In the genomic region with DNA sequence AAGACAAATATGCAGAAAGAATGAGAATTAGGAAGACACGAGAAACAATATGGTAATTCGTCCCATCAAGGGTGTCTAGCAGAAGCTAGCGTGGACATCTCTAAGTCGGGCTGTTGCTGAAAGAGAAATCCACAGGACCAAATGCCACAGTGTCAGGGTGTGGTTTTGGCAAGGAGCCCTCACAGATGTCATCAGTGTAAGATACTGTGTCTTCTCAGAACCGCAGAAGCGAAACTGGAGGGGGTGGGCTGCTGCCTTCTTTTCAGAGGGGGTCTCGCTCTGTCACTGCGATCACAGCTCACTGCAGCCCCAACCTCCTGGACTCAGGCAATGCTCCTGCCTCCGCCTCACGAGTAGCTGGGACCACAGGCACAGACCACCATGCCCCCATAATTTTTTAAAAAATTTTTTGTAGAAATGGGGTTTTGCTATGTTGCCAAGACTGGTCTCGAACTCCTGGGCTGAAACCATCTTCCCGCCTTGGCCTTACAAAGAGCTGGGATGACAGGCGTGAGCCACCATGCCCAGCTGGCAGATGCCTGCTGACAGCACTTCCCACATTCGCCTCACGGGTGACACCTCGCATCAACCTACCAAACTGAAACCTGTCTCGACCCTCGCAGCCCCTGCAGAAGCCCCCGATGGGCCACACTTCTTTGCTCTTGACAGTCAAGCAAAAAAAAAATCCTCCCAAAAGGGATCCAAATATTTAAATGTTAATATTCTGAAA, we compare ENCODE assay signal across 8 cellular contexts. TPM values are rescaled to one million over a fixed set of nuclear protein-coding genes. Genes with fewer than 3 reads are reported as not detected.
DNase-seq lines count a peak whose midpoint lies in the region; TF ChIP-seq lines count a peak whose summit lies in the region.

No MANE protein-coding gene starts in this region.

- H3K27ac ChIP-seq in caudate nucleus (ENCODE audit: low read depth, low read length): peak overlapping the region; percentile 74

- no peak for DNase-seq in activated CD4-positive, alpha-beta T cell treated with anti-CD3 and anti-CD28 coated beads, Interleukin-2, amount 10 ng/mL, durations not matched to agents 24 days and 14 days
- no peak for DNase-seq in activated CD4-positive, alpha-beta T cell treated with anti-CD3 and anti-CD28 coated beads for 4 hours
- DNase-seq in caudate nucleus (lab: John Stamatoyannopoulos, UW): peak in 1 of 61 donors; percentile 4
- peak; percentile 3 for DNase-seq in medulla oblongata (ENCODE audit: extremely low spot score)
- DNase-seq in type B pancreatic cell (ENCODE audit: extremely low spot score, unreplicated experiment): no peak
- no peak for DNase-seq in HEK293T (ENCODE audit: extremely low spot score)
- DNase-seq in superior temporal gyrus (ENCODE audit: extremely low spot score): no peak
- DNase-seq in GM13976 (ENCODE audit: low spot score): no peak

- peaks cover 39% of the 10 kb centered on the region for H3K36me3 Mint-ChIP-seq in activated CD4-positive, alpha-beta T cell treated with anti-CD3 and anti-CD28 coated beads, Interleukin-2, amount 10 ng/mL, durations not matched to agents 24 days and 14 days (ENCODE audit: low read depth)
- H3K36me3 Mint-ChIP-seq in type B pancreatic cell: peaks cover 12% of the 10 kb centered on the region

- intact Hi-C loops in activated CD4-positive, alpha-beta T cell treated with anti-CD3 and anti-CD28 coated beads, Interleukin-2, amount 10 ng/mL, durations not matched to agents 24 days and 14 days (cut with micrococcal nuclease): loop anchor here (1.0 to 2.0 kb wide), 2 partner anchors 26 to 189 kb away; partner anchors contain the start of genes CREBBP and TRAP1

- H3K27ac Mint-ChIP-seq in activated CD4-positive, alpha-beta T cell treated with anti-CD3 and anti-CD28 coated beads, Interleukin-2, amount 10 ng/mL, durations not matched to agents 24 days and 14 days: peak overlapping the region; percentile 45
- H3K27ac Mint-ChIP-seq in type B pancreatic cell: peak overlapping the region; percentile 89

- no peaks in the 10 kb centered on the region for H3K27me3 Mint-ChIP-seq in activated CD4-positive, alpha-beta T cell treated with anti-CD3 and anti-CD28 coated beads, Interleukin-2, amount 10 ng/mL, durations not matched to agents 24 days and 14 days
- no peaks in the 10 kb centered on the region for H3K27me3 Mint-ChIP-seq in type B pancreatic cell

- H3K9me3 Mint-ChIP-seq in activated CD4-positive, alpha-beta T cell treated with anti-CD3 and anti-CD28 coated beads, Interleukin-2, amount 10 ng/mL, durations not matched to agents 24 days and 14 days: no peaks in the 10 kb centered on the region
- H3K9me3 Mint-ChIP-seq in type B pancreatic cell: no peaks in the 10 kb centered on the region

- POLR2A ChIA-PET in HEK293T (lab: Yijun Ruan, JAX): interaction anchor here (3.4 kb wide), 1 partner anchor 27 kb away, joined by 11 read pairs; the partner anchor contains the start of gene TRAP1

- peaks cover 8% of the 10 kb centered on the region for H3K4me1 Mint-ChIP-seq in activated CD4-positive, alpha-beta T cell treated with anti-CD3 and anti-CD28 coated beads, Interleukin-2, amount 10 ng/mL, durations not matched to agents 24 days and 14 days
- peaks cover 24% of the 10 kb centered on the region for H3K4me1 Mint-ChIP-seq in type B pancreatic cell (ENCODE audit: unreplicated experiment)

- in situ Hi-C loops in GM13976 (cut with MboI; ENCODE audit: low sequenced_read_pairs, unreplicated experiment): loop anchor here (5.0 kb wide), 1 partner anchor 186 kb away; no protein-coding TSS in a partner anchor

- TF ChIP-seq CTCF in type B pancreatic cell (conservative IDR thresholded peaks at IDR 0.05): no peak
- no peak for TF ChIP-seq CTCF in GM13976 (IDR thresholded peaks at IDR 0.05; ENCODE audit: borderline replicate concordance, control extremely low read depth, extremely low read depth, insufficient read depth, missing control alignments)

- peak overlapping the region; percentile 25 for H3K4me3 Mint-ChIP-seq in activated CD4-positive, alpha-beta T cell treated with anti-CD3 and anti-CD28 coated beads, Interleukin-2, amount 10 ng/mL, durations not matched to agents 24 days and 14 days
- H3K4me3 Mint-ChIP-seq in type B pancreatic cell: no peak overlapping the region

- CTCF ChIA-PET in HEK293T (lab: Yijun Ruan, JAX): interaction anchor here (0.6 to 1.1 kb wide), 4 partner anchors 10 to 584 kb away, joined by 3 to 6 read pairs (median 4); no protein-coding TSS in a partner anchor

TF ChIP-seq in HEK293T, 16 proteins besides CTCF, POLR2A, EP300 and RAD21:
- TF ChIP-seq ARNT (IDR thresholded peaks at IDR 0.05) (no peak), FOXA1 (IDR thresholded peaks at IDR 0.05) (no peak), ELF4 (IDR thresholded peaks at IDR 0.05) (no peak), L3MBTL2 (conservative IDR thresholded peaks at IDR 0.05) (no peak), FOXK2 (IDR thresholded peaks at IDR 0.05) (no peak), NFRKB (IDR thresholded peaks at IDR 0.05) (no peak), ZNF384 (IDR thresholded peaks at IDR 0.05) (no peak), BHLHE40 (IDR thresholded peaks at IDR 0.05; ENCODE audit: borderline replicate concordance) (no peak), FOXM1 (IDR thresholded peaks at IDR 0.05; ENCODE audit: borderline replicate concordance) (no peak), SUZ12 (IDR thresholded peaks at IDR 0.05) (no peak), LEF1 (IDR thresholded peaks at IDR 0.05; ENCODE audit: borderline replicate concordance) (no peak), TARDBP (IDR thresholded peaks at IDR 0.05) (no peak), HDGF (IDR thresholded peaks at IDR 0.05; ENCODE audit: borderline replicate concordance) (no peak), PKNOX1 (IDR thresholded peaks at IDR 0.05) (no peak), CTBP1 (IDR thresholded peaks at IDR 0.05; ENCODE audit: borderline replicate concordance) (no peak), SP1 (IDR thresholded peaks at IDR 0.05) (no peak)

RNA-seq across cellular contexts. Expression of gene TRAP1, which starts 26.2 kb away (rescaled TPM):
- total RNA-seq in activated CD4-positive, alpha-beta T cell treated with anti-CD3 and anti-CD28 coated beads, Interleukin-2, amount 10 ng/mL, durations not matched to agents 24 days and 14 days: 394 and 421 TPM in 2 replicates
- 132 and 138 TPM in 2 replicates for total RNA-seq in type B pancreatic cell (ENCODE audit: low replicate concordance)

RNA-seq across cellular contexts. Expression of gene DNASE1, which starts 36.7 kb away (rescaled TPM):
- 11.0 and 11.6 TPM in 2 replicates for total RNA-seq in activated CD4-positive, alpha-beta T cell treated with anti-CD3 and anti-CD28 coated beads, Interleukin-2, amount 10 ng/mL, durations not matched to agents 24 days and 14 days
- 35.7 and 44.8 TPM in 2 replicates for total RNA-seq in type B pancreatic cell (ENCODE audit: low replicate concordance)
